18 cellular contexts compared by ENCODE assay signal in the genomic region with DNA sequence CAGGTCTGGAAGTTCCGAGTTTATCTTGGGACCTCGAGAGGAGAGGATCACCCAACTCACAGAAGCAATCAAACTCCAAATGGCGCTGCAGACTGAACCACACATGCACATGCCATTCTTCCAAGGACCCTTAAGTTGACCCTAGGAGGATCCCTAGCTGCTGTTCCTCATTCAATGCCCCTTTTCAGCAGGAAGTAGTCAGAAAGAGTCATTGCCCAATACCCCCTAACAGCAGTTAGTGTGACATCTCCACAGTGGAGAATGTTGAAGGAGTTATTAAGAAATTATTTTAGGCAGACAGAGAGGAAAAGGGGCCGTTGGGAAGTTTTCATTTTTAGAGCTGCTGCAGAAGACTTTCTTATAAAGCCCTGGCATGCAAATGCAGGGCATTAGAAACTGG.
"Had no signal": no experiment of that assay in that cellular context is flagged by ENCODE, and none has a peak within 500 bp of the region (broad histone marks: within the 10 kb centered on the region; RNA-seq: fewer than 3 reads in every experiment).

No MANE protein-coding gene starts in this region.

- H3K27me3 ChIP-seq: esophagus squamous epithelium, right lobe of liver, stomach, transverse colon had no signal

- H3K4me3 ChIP-seq: esophagus squamous epithelium, left ventricle myocardium inferior, lower lobe of right lung, psoas muscle, right lobe of liver, stomach, thoracic aorta, transverse colon had no signal

- DNase-seq: esophagus squamous epithelium; foreskin fibroblast; immature natural killer cell; left cardiac atrium; left ventricle myocardium inferior; lower lobe of right lung; midbrain; psoas muscle; retina; right lobe of liver; stimulated activated CD4-positive, alpha-beta T cell treated with anti-CD3 and anti-CD28 coated beads, Interleukin-4, amount 100 ng/mL, for 1 hour; stomach; substantia nigra; transverse colon had no signal

- H3K27ac ChIP-seq: esophagus squamous epithelium, left ventricle myocardium inferior, lower lobe of right lung, parathyroid adenoma, psoas muscle, right lobe of liver, stomach, thoracic aorta, transverse colon had no signal

- ATAC-seq: left cardiac atrium; lower lobe of right lung; natural killer cell treated with Interleukin-12 subunit alpha and Interleukin-12 subunit beta and Interleukin-15 and Interleukin-18, amount 100 ng/mL, for 72 hours; psoas muscle; right lobe of liver; stimulated activated memory B cell treated with anti-CD40 and anti-IgM and Interleukin-4, amounts not matched to agents 10 μg/mL and 1 μg/mL and 100 μg/mL, for 72 hours had no signal
